20 cellular contexts compared by ENCODE assay signal in genomic region chr14:100872241-100872640, GRCh38. TPM values are rescaled to one million over a fixed set of nuclear protein-coding genes. Genes with fewer than 3 reads are reported as not detected.
DNase-seq lines count a peak whose midpoint lies in the region; ATAC-seq and TF ChIP-seq lines count a peak whose summit lies in the region.
"Had no signal": no experiment of that assay in that cellular context is flagged by ENCODE, and none has a peak within 500 bp of the region (broad histone marks: within the 10 kb centered on the region; RNA-seq: fewer than 3 reads in every experiment).

No MANE protein-coding gene starts in this region.

- DNase-seq in activated CD4-positive, CD25-positive, alpha-beta regulatory T cell (lab: John Stamatoyannopoulos, UW) = no peak
- peak; percentile 12 for DNase-seq in brain microvascular endothelial cell
- DNase-seq in omental fat pad (ENCODE audit: low spot score) = no peak
- DNase-seq in T-helper 2 cell treated with Interferon-gamma antibody and Interleukin-4, amounts not matched to agents 5 μg/mL and 100 μg/mL, for 36 hours (ENCODE audit: low spot score) = no peak
- no peak for DNase-seq in activated CD4-positive, alpha-beta memory T cell treated with anti-CD3 and anti-CD28 coated beads, Interleukin-2, amount 10 ng/mL, durations not matched to agents 7 days and 5 days
- DNase-seq in AML-193 (lab: John Stamatoyannopoulos, UW) = no peak
- DNase-seq: activated naive CD4-positive, alpha-beta T cell treated with Interleukin-2 at 50 U/mL for 16 hours; hypothalamus; NCI-H1105 treated with DMSO at 0.1 percent for 48 hours; occipital lobe had no signal

- H3K27ac ChIP-seq in HEK293 (ENCODE audit: extremely low read depth, low read depth, low read length) (no peak overlapping the region), brain microvascular endothelial cell (peak overlapping the region; percentile 54)
- H3K27ac ChIP-seq: 22Rv1, breast epithelium, C4-2B, KMS-11, RWPE1, tibial artery had no signal

- POLR2A ChIA-PET in HEK293 (lab: Yijun Ruan, JAX) = no interaction called here
- POLR2A ChIA-PET in activated CD4-positive, alpha-beta memory T cell treated with anti-CD3 and anti-CD28 coated beads, Interleukin-2, amount 10 ng/mL, durations not matched to agents 7 days and 5 days (lab: Charles Lee) = no interaction called here

- peak; percentile 53 to 59 for ATAC-seq in activated CD4-positive, CD25-positive, alpha-beta regulatory T cell treated with anti-CD3 and anti-CD28 coated beads, Interleukin-2, amount 50 U/mL, for 24 hours
- ATAC-seq in omental fat pad (ENCODE audit: low FRiP score) = peak; percentile 10

- CTCF ChIA-PET in HEK293 (lab: Yijun Ruan, JAX) = interaction anchor here (0.5 kb wide), 1 partner anchor 50 kb away, joined by 3 read pairs; no protein-coding TSS in a partner anchor
- CTCF ChIA-PET in activated CD4-positive, alpha-beta memory T cell treated with anti-CD3 and anti-CD28 coated beads, Interleukin-2, amount 10 ng/mL, durations not matched to agents 7 days and 5 days (lab: Charles Lee) = no interaction called here

- no peak overlapping the region for H3K27ac Mint-ChIP-seq in T-helper 2 cell treated with Interferon-gamma antibody and Interleukin-4, amounts not matched to agents 5 μg/mL and 100 μg/mL, for 36 hours
- H3K27ac Mint-ChIP-seq in activated CD4-positive, alpha-beta memory T cell treated with anti-CD3 and anti-CD28 coated beads, Interleukin-2, amount 10 ng/mL, durations not matched to agents 7 days and 5 days = no peak overlapping the region

- H3K36me3 ChIP-seq in HEK293 (ENCODE audit: control insufficient read depth in 2 of 2, insufficient read depth in 1 of 2, low read length in 2 of 2) (no peaks in the 10 kb centered on the region), brain microvascular endothelial cell (replicated peaks) (peaks cover 17% of the 10 kb centered on the region)
- H3K36me3 ChIP-seq: breast epithelium, tibial artery had no signal

- H3K4me1 Mint-ChIP-seq in T-helper 2 cell treated with Interferon-gamma antibody and Interleukin-4, amounts not matched to agents 5 μg/mL and 100 μg/mL, for 36 hours (ENCODE audit: low read depth) = no peaks in the 10 kb centered on the region
- H3K4me1 Mint-ChIP-seq in activated CD4-positive, alpha-beta memory T cell treated with anti-CD3 and anti-CD28 coated beads, Interleukin-2, amount 10 ng/mL, durations not matched to agents 7 days and 5 days = no peaks in the 10 kb centered on the region

- H3K4me3 ChIP-seq in HEK293 (ENCODE audit: low read depth, low read length) (no peak overlapping the region), brain microvascular endothelial cell (ENCODE audit: low read depth, low read length) (no peak overlapping the region)
- H3K4me3 ChIP-seq: breast epithelium, tibial artery had no signal

- H3K9me3 Mint-ChIP-seq in T-helper 2 cell treated with Interferon-gamma antibody and Interleukin-4, amounts not matched to agents 5 μg/mL and 100 μg/mL, for 36 hours = no peaks in the 10 kb centered on the region
- peaks cover 5% of the 10 kb centered on the region for H3K9me3 Mint-ChIP-seq in activated CD4-positive, alpha-beta memory T cell treated with anti-CD3 and anti-CD28 coated beads, Interleukin-2, amount 10 ng/mL, durations not matched to agents 7 days and 5 days

- H3K36me3 Mint-ChIP-seq in T-helper 2 cell treated with Interferon-gamma antibody and Interleukin-4, amounts not matched to agents 5 μg/mL and 100 μg/mL, for 36 hours (ENCODE audit: low read depth) = no peaks in the 10 kb centered on the region
- H3K36me3 Mint-ChIP-seq in activated CD4-positive, alpha-beta memory T cell treated with anti-CD3 and anti-CD28 coated beads, Interleukin-2, amount 10 ng/mL, durations not matched to agents 7 days and 5 days (ENCODE audit: low read depth) = no peaks in the 10 kb centered on the region

- H3K9me3 ChIP-seq in HEK293 (ENCODE audit: control insufficient read depth, insufficient read depth, low read depth, low read length) = no peaks in the 10 kb centered on the region
- H3K9me3 ChIP-seq: breast epithelium, tibial artery had no signal

- H3K27me3 Mint-ChIP-seq in T-helper 2 cell treated with Interferon-gamma antibody and Interleukin-4, amounts not matched to agents 5 μg/mL and 100 μg/mL, for 36 hours (ENCODE audit: low read depth) = no peaks in the 10 kb centered on the region
- no peaks in the 10 kb centered on the region for H3K27me3 Mint-ChIP-seq in activated CD4-positive, alpha-beta memory T cell treated with anti-CD3 and anti-CD28 coated beads, Interleukin-2, amount 10 ng/mL, durations not matched to agents 7 days and 5 days

- no peaks in the 10 kb centered on the region for H3K27me3 ChIP-seq in brain microvascular endothelial cell (replicated peaks)

- TF ChIP-seq CTCF in HEK293 (tag by site-specific recombination; IDR thresholded peaks at IDR 0.05) (no peak), brain microvascular endothelial cell (IDR thresholded peaks at IDR 0.05; ENCODE audit: low read depth, low read length, missing control alignments) (no peak), omental fat pad (IDR thresholded peaks at IDR 0.05) (no peak)

- H3K4me3 Mint-ChIP-seq in T-helper 2 cell treated with Interferon-gamma antibody and Interleukin-4, amounts not matched to agents 5 μg/mL and 100 μg/mL, for 36 hours = no peak overlapping the region
- no peak overlapping the region for H3K4me3 Mint-ChIP-seq in activated CD4-positive, alpha-beta memory T cell treated with anti-CD3 and anti-CD28 coated beads, Interleukin-2, amount 10 ng/mL, durations not matched to agents 7 days and 5 days

- H3K4me1 ChIP-seq in HEK293 (ENCODE audit: control insufficient read depth, insufficient read depth, low read length) = no peaks in the 10 kb centered on the region
- H3K4me1 ChIP-seq: breast epithelium, tibial artery had no signal

- in situ Hi-C loops in brain microvascular endothelial cell (cut with HindIII; ENCODE audit: low pct_ligation_motif_present, low sequenced_read_pairs) = no loop called here

TF ChIP-seq in HEK293, 187 proteins besides CTCF, POLR2A, EP300 and RAD21:
- TF ChIP-seq ZBTB21 (tag by site-specific recombination; IDR thresholded peaks at IDR 0.05) = 0 out of 2 replicates have a peak, but pooled peaks have one; percentile 5
- TF ChIP-seq, protein P1, sequence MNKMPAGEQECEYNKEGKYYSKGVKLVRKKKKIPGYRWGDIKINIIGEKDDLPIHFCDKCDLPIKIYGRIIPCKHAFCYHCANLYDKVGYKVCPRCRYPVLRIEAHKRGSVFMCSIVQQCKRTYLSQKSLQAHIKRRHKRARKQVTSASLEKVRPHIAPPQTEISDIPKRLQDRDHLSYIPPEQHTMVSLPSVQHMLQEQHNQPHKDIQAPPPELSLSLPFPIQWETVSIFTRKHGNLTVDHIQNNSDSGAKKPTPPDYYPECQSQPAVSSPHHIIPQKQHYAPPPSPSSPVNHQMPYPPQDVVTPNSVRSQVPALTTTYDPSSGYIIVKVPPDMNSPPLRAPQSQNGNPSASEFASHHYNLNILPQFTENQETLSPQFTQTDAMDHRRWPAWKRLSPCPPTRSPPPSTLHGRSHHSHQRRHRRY (tag by site-specific recombination; IDR thresholded peaks at IDR 0.05) = no peak

RNA-seq across cellular contexts. Expression of gene RTL1, which starts 31.3 kb away (rescaled TPM):
- total RNA-seq in omental fat pad = not detected
- not detected for total RNA-seq in activated CD4-positive, alpha-beta memory T cell treated with anti-CD3 and anti-CD28 coated beads, Interleukin-2, amount 10 ng/mL, durations not matched to agents 7 days and 5 days
- total RNA-seq: activated CD8-positive, alpha-beta memory T cell treated with anti-CD3 and anti-CD28 coated beads for 36 hours; breast epithelium; mononuclear cell; occipital lobe had no signal

RNA-seq across cellular contexts. Expression of gene MEG3, which starts 46.3 kb away (rescaled TPM):
- 100 to 1,000 TPM in 3 of 4 donors, 10 to 100 TPM in 1; 34.9 to 169 (median 117) TPM for total RNA-seq in omental fat pad
- total RNA-seq in activated CD4-positive, alpha-beta memory T cell treated with anti-CD3 and anti-CD28 coated beads, Interleukin-2, amount 10 ng/mL, durations not matched to agents 7 days and 5 days = not detected
- total RNA-seq: activated CD8-positive, alpha-beta memory T cell treated with anti-CD3 and anti-CD28 coated beads for 36 hours had no signal

Comparison
In these comparisons a context has a peak if more than half of its experiments do, and no peak if none do; other contexts are left out.
1. RNA of gene MEG3, which starts 46.3 kb away (total RNA-seq): 34.9 to 169 TPM in omental fat pad; not detected in activated CD4-positive, alpha-beta memory T cell treated with anti-CD3 and anti-CD28 coated beads, Interleukin-2, amount 10 ng/mL, durations not matched to agents 7 days and 5 days; every median in the first group is over 10 times any median in the second.